Comparison of ENCODE assay signal across 22 cellular contexts in the genomic region with DNA sequence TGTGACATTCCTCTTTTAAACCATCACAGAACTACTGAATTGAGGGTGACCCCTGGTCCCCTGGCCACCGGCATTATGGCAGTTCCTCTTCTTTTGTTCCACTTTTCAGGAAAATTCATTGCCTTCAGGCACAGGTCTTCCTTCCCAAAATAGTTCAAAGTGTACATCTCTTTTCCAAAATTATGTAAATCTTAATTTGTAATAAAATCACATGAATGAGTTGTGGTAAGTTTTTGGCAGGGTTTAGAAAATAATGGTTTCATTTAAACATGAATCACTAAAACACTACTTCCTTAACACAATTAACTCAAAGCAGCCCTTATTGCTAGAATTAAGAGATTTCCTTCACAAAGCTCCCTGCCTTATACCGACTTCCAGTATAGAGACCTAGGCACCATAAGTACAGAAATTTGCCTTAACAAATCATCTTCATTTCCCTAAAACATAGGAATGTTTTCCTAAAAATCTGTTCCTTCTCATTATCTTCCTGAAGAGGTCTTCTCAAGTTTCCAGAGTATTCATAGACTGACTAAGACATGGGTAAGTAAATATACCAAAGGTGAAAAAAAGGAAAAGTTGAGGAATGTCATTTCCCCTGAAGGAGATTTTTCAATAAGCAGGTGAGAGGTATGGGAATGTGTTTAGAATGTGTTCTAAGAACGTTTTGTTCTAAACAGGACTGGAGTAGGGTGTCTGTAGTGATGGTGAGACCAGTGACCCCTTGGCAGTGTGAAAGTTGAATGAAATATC.
DNase-seq lines count a peak whose midpoint lies in the region; ATAC-seq and TF ChIP-seq lines count a peak whose summit lies in the region.
"Had no signal": no experiment of that assay in that cellular context is flagged by ENCODE, and none has a peak within 500 bp of the region (broad histone marks: within the 10 kb centered on the region; RNA-seq: fewer than 3 reads in every experiment).

No MANE protein-coding gene starts in this region.

- no TSS peak for BruUV-seq in OCI-LY7 (replicated peaks; lab: Mats Ljungman, UMichigan)

- no peaks in the 10 kb centered on the region for H3K9me3 ChIP-seq in OCI-LY7 (ENCODE audit: low read length)
- H3K9me3 ChIP-seq: heart left ventricle, MG63, SJCRH30 had no signal

- DNase-seq in GM03348 (ENCODE audit: low spot score): peak; percentile 17
- DNase-seq in M059J (ENCODE audit: low read depth): peak; percentile 58
- peak; percentile 43 for DNase-seq in epithelial cell of esophagus (ENCODE audit: low read depth)
- no peak for DNase-seq in nephron progenitor cell
- no peak for DNase-seq in NCI-H2029 treated with DMSO at 0.1 percent for 48 hours (lab: John Stamatoyannopoulos, UW)
- no peak for DNase-seq in OCI-LY7 (ENCODE audit: low spot score)
- DNase-seq: activated naive CD4-positive, alpha-beta T cell treated with anti-CD3 and anti-CD28 coated beads for 36 hours; activated T-cell treated with anti-CD3 and anti-CD28 coated beads, Interleukin-2, amount 50 U/mL, for 48 hours; amniotic stem cell; heart left ventricle; MG63; midbrain; naive thymus-derived CD8-positive, alpha-beta T cell; NCI-H146; retina; SJCRH30 had no signal

- H3K27me3 Mint-ChIP-seq in nephron progenitor cell (ENCODE audit: low read depth, poor library complexity): peaks cover 6% of the 10 kb centered on the region

- no peaks in the 10 kb centered on the region for H3K4me1 ChIP-seq in OCI-LY7 (ENCODE audit: insufficient read depth, low read length, poor library complexity, severe bottlenecking)
- H3K4me1 ChIP-seq: SJCRH30 had no signal

- no peak overlapping the region for H3K4me2 ChIP-seq in OCI-LY7 (ENCODE audit: low read length)
- H3K4me2 ChIP-seq: smooth muscle cell had no signal

- peaks cover 3% of the 10 kb centered on the region for H3K36me3 Mint-ChIP-seq in nephron progenitor cell (ENCODE audit: low read depth)
- H3K36me3 Mint-ChIP-seq: stimulated activated effector memory CD8-positive, alpha-beta T cell treated with anti-CD3 and anti-CD28 coated beads, Interleukin-12 subunit alpha, Interleukin-12 subunit beta, amount 100 ng/mL, for 72 hours had no signal

- POLR2A ChIA-PET in OCI-LY7 (lab: Charles Lee): interaction anchor here (0.6 kb wide), 1 partner anchor 276 kb away, joined by 5 read pairs; no protein-coding TSS in a partner anchor

- H3K36me3 ChIP-seq in OCI-LY7 (ENCODE audit: insufficient read depth, low read length): no peaks in the 10 kb centered on the region
- H3K36me3 ChIP-seq: cardiac muscle cell, heart left ventricle, MG63, SJCRH30 had no signal

- H3K27ac ChIP-seq in OCI-LY7 (ENCODE audit: low read depth, low read length, poor library complexity, severe bottlenecking): no peak overlapping the region
- H3K27ac ChIP-seq: cardiac muscle cell, heart left ventricle, SJCRH30 had no signal

- H3K4me3 Mint-ChIP-seq in nephron progenitor cell: no peak overlapping the region
- H3K4me3 Mint-ChIP-seq: activated naive CD4-positive, alpha-beta T cell treated with anti-CD3 and anti-CD28 coated beads for 36 hours; naive thymus-derived CD8-positive, alpha-beta T cell; stimulated activated effector memory CD8-positive, alpha-beta T cell treated with anti-CD3 and anti-CD28 coated beads, Interleukin-12 subunit alpha, Interleukin-12 subunit beta, amount 100 ng/mL, for 72 hours had no signal

- peaks cover 16% of the 10 kb centered on the region for H3K4me1 Mint-ChIP-seq in nephron progenitor cell
- H3K4me1 Mint-ChIP-seq: naive thymus-derived CD8-positive, alpha-beta T cell had no signal

- intact Hi-C loops in OCI-LY7 (cut with micrococcal nuclease; ENCODE audit: unreplicated experiment): no loop called here

- no peak overlapping the region for H2AFZ ChIP-seq in OCI-LY7 (ENCODE audit: low read length)

- ATAC-seq in GM18870 (IDR thresholded peaks at IDR 0.05; ENCODE audit: unreplicated experiment): no peak
- ATAC-seq: heart left ventricle; K562; left lobe of liver; naive thymus-derived CD8-positive, alpha-beta T cell; stimulated activated effector memory CD8-positive, alpha-beta T cell treated with anti-CD3 and anti-CD28 coated beads, Interleukin-12 subunit alpha, Interleukin-12 subunit beta, amount 100 ng/mL, for 72 hours had no signal

- CTCF ChIA-PET in OCI-LY7 (lab: Charles Lee; ENCODE audit: unreplicated experiment): no interaction called here

- no peaks in the 10 kb centered on the region for H4K20me1 ChIP-seq in OCI-LY7 (ENCODE audit: insufficient read depth, low read length)

- no peaks in the 10 kb centered on the region for H3K79me2 ChIP-seq in OCI-LY7 (ENCODE audit: insufficient read depth, low read depth, low read length)

- TF ChIP-seq CTCF in epithelial cell of esophagus (IDR thresholded peaks at IDR 0.05; ENCODE audit: insufficient read depth, low read depth, low read length, missing control alignments) (no peak), nephron progenitor cell (IDR thresholded peaks at IDR 0.05) (no peak), OCI-LY7 (conservative IDR thresholded peaks at IDR 0.05; ENCODE audit: low read length) (no peak)

- peaks cover 11% of the 10 kb centered on the region for H3K9me3 Mint-ChIP-seq in nephron progenitor cell
- H3K9me3 Mint-ChIP-seq: activated naive CD4-positive, alpha-beta T cell treated with anti-CD3 and anti-CD28 coated beads for 36 hours had no signal

- H3K4me3 ChIP-seq in epithelial cell of esophagus (ENCODE audit: low read length) (no peak overlapping the region), OCI-LY7 (ENCODE audit: low read depth, low read length, poor library complexity, severe bottlenecking) (no peak overlapping the region)
- H3K4me3 ChIP-seq: cardiac muscle cell, heart left ventricle, K562, MG63, SJCRH30, smooth muscle cell had no signal

- H3K9me2 ChIP-seq in OCI-LY7 (ENCODE audit: insufficient read depth, low read length): no peaks in the 10 kb centered on the region

- peak overlapping the region; percentile 6 for H3K27ac Mint-ChIP-seq in nephron progenitor cell
- H3K27ac Mint-ChIP-seq: activated naive CD4-positive, alpha-beta T cell treated with anti-CD3 and anti-CD28 coated beads for 36 hours; naive thymus-derived CD8-positive, alpha-beta T cell; stimulated activated effector memory CD8-positive, alpha-beta T cell treated with anti-CD3 and anti-CD28 coated beads, Interleukin-12 subunit alpha, Interleukin-12 subunit beta, amount 100 ng/mL, for 72 hours had no signal

Comparison
In these comparisons a context has a peak if more than half of its experiments do, and no peak if none do; other contexts are left out.
1. DNase-seq: peak in GM03348 (single experiment), M059J (single experiment) and epithelial cell of esophagus (single experiment); none in nephron progenitor cell (single experiment), NCI-H2029 treated with DMSO at 0.1 percent for 48 hours (single experiment) and OCI-LY7 (single experiment).